In genomic region chr4:56656346-56656643, GRCh38 we compare ENCODE assay signal across 8 cellular contexts. TPM values are rescaled to one million over a fixed set of nuclear protein-coding genes. Genes with fewer than 3 reads are reported as not detected.
DNase-seq lines count a peak whose midpoint lies in the region; ATAC-seq and TF ChIP-seq lines count a peak whose summit lies in the region.

No MANE protein-coding gene starts in this region.

- H3K9me2 ChIP-seq in SU-DHL-6 (replicated peaks; ENCODE audit: insufficient read depth, low read length), result no peaks in the 10 kb centered on the region

- H3K27ac ChIP-seq in SU-DHL-6 (ENCODE audit: low read depth, low read length) (no peak overlapping the region), lung (ENCODE audit: low read depth in 1 of 2, low read length in 1 of 2) (no peak overlapping the region)

- peaks cover 10% of the 10 kb centered on the region for H3K36me3 Mint-ChIP-seq in central memory CD8-positive, alpha-beta T cell (ENCODE audit: insufficient read depth)

- H3K79me2 ChIP-seq in SU-DHL-6 (ENCODE audit: insufficient read depth, low read length), result no peaks in the 10 kb centered on the region

- peak overlapping the region; percentile 74 for H2AFZ ChIP-seq in SU-DHL-6 (ENCODE audit: low read depth, low read length, severe bottlenecking)

- peak; percentile 22 for DNase-seq in ELF-1 (ENCODE audit: low read depth, low spot score)
- no peak for DNase-seq in central memory CD8-positive, alpha-beta T cell (ENCODE audit: low spot score in 2 of 2)
- no peak for DNase-seq in lung (ENCODE audit: low spot score)
- DNase-seq in stimulated activated naive CD4-positive, alpha-beta T cell treated with Interleukin-2 at 50 U/mL for 16 hours (lab: John Stamatoyannopoulos, UW), result peak; percentile 49
- no peak for DNase-seq in GM19238 (ENCODE audit: insufficient read length, low spot score)
- DNase-seq in RPMI8226, result no peak
- no peak for DNase-seq in NCI-H82 (lab: John Stamatoyannopoulos, UW)

- H3K27ac Mint-ChIP-seq in central memory CD8-positive, alpha-beta T cell (ENCODE audit: low read depth), result peak overlapping the region; percentile 74

- H3K36me3 ChIP-seq in SU-DHL-6 (ENCODE audit: low read length), result no peaks in the 10 kb centered on the region
- peaks cover 0 to 4% of the 10 kb centered on the region in 2 donors for H3K36me3 ChIP-seq in lung (ENCODE audit: control insufficient read depth in 2 of 2, insufficient read depth in 2 of 2, low read length in 2 of 2)

- ATAC-seq in central memory CD8-positive, alpha-beta T cell (replicated peaks; ENCODE audit: extremely low read depth, poor library complexity, severe bottlenecking), result peak; percentile 73
- ATAC-seq in lung (ENCODE audit: insufficient read depth, low FRiP score), result peak; percentile 20

- peaks cover 9% of the 10 kb centered on the region for H3K27me3 Mint-ChIP-seq in central memory CD8-positive, alpha-beta T cell

- WGBS in lung, 2 donors, result 2 to 17% methylated on average over 19 of the region's 19 CpGs

- no peaks in the 10 kb centered on the region for H3F3A ChIP-seq in SU-DHL-6 (ENCODE audit: insufficient read depth)

- H3K9me3 Mint-ChIP-seq in central memory CD8-positive, alpha-beta T cell, result no peaks in the 10 kb centered on the region

- H3K27me3 ChIP-seq in SU-DHL-6 (ENCODE audit: low read length), result no peaks in the 10 kb centered on the region
- no peaks in the 10 kb centered on the region for H3K27me3 ChIP-seq in lung (ENCODE audit: control insufficient read depth, insufficient read depth)

- peak overlapping the region; percentile 45 for H3K4me3 ChIP-seq in SU-DHL-6 (ENCODE audit: insufficient read depth, low read length, poor library complexity, severe bottlenecking)
- H3K4me3 ChIP-seq in lung, result peak overlapping the region; percentile 40

- no peaks in the 10 kb centered on the region for H4K20me1 ChIP-seq in SU-DHL-6 (ENCODE audit: low read depth, low read length)

- TF ChIP-seq CTCF in SU-DHL-6 (IDR thresholded peaks at IDR 0.05; ENCODE audit: insufficient read depth, low read length, poor library complexity, severe bottlenecking) (no peak), lung (IDR thresholded peaks at IDR 0.05; ENCODE audit: control extremely low read depth, extremely low read depth) (no peak)

- peak overlapping the region; percentile 53 for H3K4me2 ChIP-seq in SU-DHL-6 (ENCODE audit: low read depth, low read length, poor library complexity, severe bottlenecking)

- H3K4me1 ChIP-seq in lung (ENCODE audit: control insufficient read depth in 2 of 2, insufficient read depth in 2 of 2, low read length in 2 of 2), result peaks cover 0 to 16% of the 10 kb centered on the region in 2 donors

- no peaks in the 10 kb centered on the region for H3K9me3 ChIP-seq in SU-DHL-6 (ENCODE audit: insufficient read depth, low read length)
- no peaks in the 10 kb centered on the region for H3K9me3 ChIP-seq in lung (ENCODE audit: control insufficient read depth in 2 of 2, insufficient read depth in 1 of 2, low read length in 1 of 2)

- peaks cover 49% of the 10 kb centered on the region for H3K4me1 Mint-ChIP-seq in central memory CD8-positive, alpha-beta T cell

- H3K9ac ChIP-seq in SU-DHL-6 (ENCODE audit: low read length), result peak overlapping the region; percentile 41

- H3K4me3 Mint-ChIP-seq in central memory CD8-positive, alpha-beta T cell, result peak overlapping the region; percentile 97

RNA-seq across cellular contexts. Expression of gene HOPX, which starts 24.8 kb away (rescaled TPM):
- total RNA-seq in lung, result 100 to 1,000 TPM; 144 to 450 TPM
- 100 to 1,000 TPM; 731 to 792 TPM for polyA plus RNA-seq in lung

Comparison
In these comparisons a context has a peak if more than half of its experiments do, and no peak if none do; other contexts are left out.
1. DNase-seq: peak in ELF-1 (single experiment) and stimulated activated naive CD4-positive, alpha-beta T cell treated with Interleukin-2 at 50 U/mL for 16 hours (single experiment); none in central memory CD8-positive, alpha-beta T cell (0 of 2), lung (single experiment), GM19238 (single experiment), RPMI8226 (single experiment) and NCI-H82 (single experiment).